In the genomic region with DNA sequence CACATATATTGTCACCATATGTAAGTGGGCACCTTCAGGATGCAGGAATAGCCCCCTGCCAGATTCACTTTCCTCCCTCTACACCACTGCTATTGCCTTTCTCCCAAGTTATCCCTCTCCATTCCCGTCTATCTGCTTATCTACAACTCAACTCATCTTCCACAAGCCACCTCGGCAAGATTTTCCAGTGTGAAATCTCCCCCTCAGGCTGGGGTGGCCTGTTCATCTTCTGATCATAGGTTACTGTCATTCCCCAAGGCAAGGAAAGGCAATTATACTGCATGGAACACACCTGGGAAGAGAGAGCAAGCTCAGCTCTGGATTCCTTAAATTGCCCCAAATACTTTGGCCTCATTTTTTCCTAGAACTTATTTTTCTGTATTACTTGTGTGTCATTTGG, we compare ENCODE assay signal across 14 cellular contexts.
A peak's percentile ranks its signal among the peaks of the same experiment; 100 is the strongest.
DNase-seq lines count a peak whose midpoint lies in the region; ATAC-seq and TF ChIP-seq lines count a peak whose summit lies in the region.
"Had no signal": no experiment of that assay in that cellular context is flagged by ENCODE, and none has a peak within 500 bp of the region (broad histone marks: within the 10 kb centered on the region; RNA-seq: fewer than 3 reads in every experiment).

No MANE protein-coding gene starts in this region.

- no peaks in the 10 kb centered on the region for H3K27me3 ChIP-seq in endodermal cell (ENCODE audit: control insufficient read depth, insufficient read depth, low read length, poor library complexity, severe bottlenecking)
- H3K27me3 ChIP-seq in trophoblast cell (ENCODE audit: insufficient read depth, low read length) = no peaks in the 10 kb centered on the region
- H3K27me3 ChIP-seq in SK-N-SH (ENCODE audit: insufficient read depth) = no peaks in the 10 kb centered on the region

- POLR2A ChIA-PET in SK-N-SH (lab: Yijun Ruan, JAX) = no interaction called here

- no peaks in the 10 kb centered on the region for H3K36me3 Mint-ChIP-seq in endodermal cell (ENCODE audit: low read depth)

- no peak overlapping the region for H3K27ac ChIP-seq in endodermal cell (ENCODE audit: low read depth, low read length)
- peak overlapping the region; percentile 41 for H3K27ac ChIP-seq in trophoblast cell (ENCODE audit: low read depth, low read length)
- H3K27ac ChIP-seq in SK-N-SH (ENCODE audit: low read depth in 2 of 2, low read length in 1 of 2) = no peak overlapping the region
- H3K27ac ChIP-seq: GM23248 had no signal

- H3K9me3 ChIP-seq in endodermal cell (ENCODE audit: control insufficient read depth, low read length) = peaks cover 15% of the 10 kb centered on the region
- no peaks in the 10 kb centered on the region for H3K9me3 ChIP-seq in trophoblast cell (ENCODE audit: insufficient read depth, low read depth, low read length)
- H3K9me3 ChIP-seq in SK-N-SH = no peaks in the 10 kb centered on the region

- WGBS in endodermal cell (ENCODE audit: insufficient coverage in 1 of 2, insufficient read length in 1 of 2), 2 experiments = 83 to 100% methylated on average over 2 of the region's 2 CpGs
- WGBS in trophoblast cell (ENCODE audit: extremely low coverage, insufficient coverage, insufficient read length) = no CpG with 5 or more reads among the region's 2 CpGs
- 63% methylated on average over 2 of the region's 2 CpGs for WGBS in SK-N-SH (ENCODE audit: low lambda C conversion rate)

- no peak overlapping the region for H3K18ac ChIP-seq in trophoblast cell (ENCODE audit: low read length)

- H3K4me3 Mint-ChIP-seq in endodermal cell = no peak overlapping the region
- H3K4me3 Mint-ChIP-seq: H9 had no signal

- H3K27me3 Mint-ChIP-seq in endodermal cell (ENCODE audit: insufficient read depth) = no peaks in the 10 kb centered on the region
- H3K27me3 Mint-ChIP-seq: CD4-positive, alpha-beta memory T cell had no signal

- peaks cover 3% of the 10 kb centered on the region for H3K4me1 ChIP-seq in endodermal cell (ENCODE audit: control insufficient read depth, insufficient read depth, low read length)
- H3K4me1 ChIP-seq in trophoblast cell (ENCODE audit: control insufficient read depth in 1 of 2, insufficient read depth in 2 of 2, low read length in 2 of 2) = peaks cover 16 to 36% of the 10 kb centered on the region in 2 experiments
- peaks cover 0 to 4% of the 10 kb centered on the region in 2 experiments; a peak in 1 of 4 replicates for H3K4me1 ChIP-seq in SK-N-SH (ENCODE audit: control insufficient read depth in 1 of 2, insufficient read depth in 2 of 2, low read depth in 1 of 2, low read length in 1 of 2)

- H4K91ac ChIP-seq in trophoblast cell (ENCODE audit: low read depth, low read length) = no peak overlapping the region

- H2BK120ac ChIP-seq in trophoblast cell (ENCODE audit: insufficient read depth, low read length, poor library complexity) = no peak overlapping the region

- H3K4me2 ChIP-seq in trophoblast cell (ENCODE audit: low read length) (no peak overlapping the region), SK-N-SH (no peak overlapping the region)

- H4K12ac ChIP-seq in trophoblast cell (ENCODE audit: low read depth, low read length) = no peak overlapping the region

- H3K79me2 ChIP-seq in trophoblast cell (ENCODE audit: control insufficient read depth, insufficient read depth, low read length, poor library complexity) (no peaks in the 10 kb centered on the region), SK-N-SH (ENCODE audit: insufficient read depth) (no peaks in the 10 kb centered on the region)

- TF ChIP-seq EP300 in SK-N-SH (IDR thresholded peaks at IDR 0.05; ENCODE audit: borderline replicate concordance in 1 of 2, low read depth in 1 of 2, low read length in 1 of 2) = no peak

- no peak for ATAC-seq in HG03565 (IDR thresholded peaks at IDR 0.05; ENCODE audit: unreplicated experiment)
- ATAC-seq: HCT116 had no signal

- H2AFZ ChIP-seq in trophoblast cell (ENCODE audit: insufficient read depth, low read length, poor library complexity) = no peak overlapping the region
- H2AFZ ChIP-seq in SK-N-SH (ENCODE audit: low read depth) = no peak overlapping the region
- H2AFZ ChIP-seq: GM23248 had no signal

- TF ChIP-seq RAD21 in SK-N-SH (IDR thresholded peaks at IDR 0.05; ENCODE audit: low read length) = no peak

- no peak overlapping the region for H3K27ac Mint-ChIP-seq in endodermal cell
- H3K27ac Mint-ChIP-seq: H9 had no signal

- no peak overlapping the region for H4K8ac ChIP-seq in trophoblast cell (ENCODE audit: low read depth, low read length)

- no peaks in the 10 kb centered on the region for H4K20me1 ChIP-seq in SK-N-SH (ENCODE audit: insufficient read depth)

- H3K9me2 ChIP-seq in SK-N-SH = no peaks in the 10 kb centered on the region

- no peak overlapping the region for H3K23ac ChIP-seq in trophoblast cell (ENCODE audit: low read length)

- H3K4me1 Mint-ChIP-seq in endodermal cell = peaks cover 19% of the 10 kb centered on the region

- CTCF ChIA-PET in SK-N-SH (lab: Yijun Ruan, JAX) = interaction anchor here (0.7 kb wide), 1 partner anchor 560 kb away, joined by 3 read pairs; no protein-coding TSS in a partner anchor

- peak overlapping the region; percentile 10 for H2BK12ac ChIP-seq in trophoblast cell (ENCODE audit: low read length)

- H3K9ac ChIP-seq in endodermal cell (ENCODE audit: extremely low read depth, low read length, poor library complexity, severe bottlenecking) (no peak overlapping the region), trophoblast cell (ENCODE audit: low read length) (no peak overlapping the region), SK-N-SH (no peak overlapping the region)
- H3K9ac ChIP-seq: GM23248 had no signal

- H3K4ac ChIP-seq in trophoblast cell (ENCODE audit: low read depth, low read length) = no peak overlapping the region

- H3K4me3 ChIP-seq in endodermal cell (ENCODE audit: low read length) (no peak overlapping the region), trophoblast cell (ENCODE audit: low read depth, low read length) (no peak overlapping the region), SK-N-SH (ENCODE audit: low read depth in 2 of 2, low read length in 1 of 2) (no peak overlapping the region)
- H3K4me3 ChIP-seq: GM23248 had no signal

- peaks cover 30% of the 10 kb centered on the region for H3K79me1 ChIP-seq in trophoblast cell (ENCODE audit: low read length)

- H3K9me3 Mint-ChIP-seq in endodermal cell = peaks cover 8% of the 10 kb centered on the region

- H3F3A ChIP-seq in SK-N-SH (replicated peaks; ENCODE audit: insufficient read depth) = no peaks in the 10 kb centered on the region

- H2AK5ac ChIP-seq in trophoblast cell (ENCODE audit: low read length) = no peak overlapping the region

- H2BK5ac ChIP-seq in trophoblast cell (ENCODE audit: low read depth, low read length, poor library complexity) = no peak overlapping the region

- peak; percentile 20 for DNase-seq in endodermal cell
- peak; percentile 63 to 74 for DNase-seq in trophoblast cell
- peak; percentile 34 for DNase-seq in ureter (ENCODE audit: low spot score)
- no peak for DNase-seq in SK-N-SH
- no peak for DNase-seq in GM19238 (ENCODE audit: insufficient read length, low spot score)
- DNase-seq: C1 segment of cervical spinal cord; Calu3; CD4-positive, alpha-beta memory T cell; COR-L47; DMS53; GM23248; H9 had no signal

- H3K36me3 ChIP-seq in endodermal cell (ENCODE audit: control insufficient read depth, insufficient read depth, low read length) (no peaks in the 10 kb centered on the region), trophoblast cell (ENCODE audit: control insufficient read depth in 1 of 2, insufficient read depth in 2 of 2, low read length in 2 of 2) (no peaks in the 10 kb centered on the region), SK-N-SH (replicated peaks in 1 of 2; ENCODE audit: control insufficient read depth in 1 of 2, insufficient read depth in 2 of 2, low read length in 1 of 2) (no peaks in the 10 kb centered on the region)

- TF ChIP-seq CTCF in endodermal cell (conservative IDR thresholded peaks at IDR 0.05) = no peak
- no peak for TF ChIP-seq CTCF in SK-N-SH (IDR thresholded peaks at IDR 0.05)

- H3K14ac ChIP-seq in trophoblast cell (ENCODE audit: low read length) = no peak overlapping the region

TF ChIP-seq in SK-N-SH, 30 proteins besides CTCF, POLR2A, EP300 and RAD21:
- no peak for TF ChIP-seq MXI1 (IDR thresholded peaks at IDR 0.05; ENCODE audit: low read depth, low read length)
- TF ChIP-seq FOXJ3 (CRISPR knock-in tag; IDR thresholded peaks at IDR 0.05) = no peak
- TF ChIP-seq SMC3 (IDR thresholded peaks at IDR 0.05; ENCODE audit: low read depth, low read length) = no peak
- no peak for TF ChIP-seq TAF1 (IDR thresholded peaks at IDR 0.05; ENCODE audit: borderline replicate concordance, low read depth, low read length)
- no peak for TF ChIP-seq RFX5 (IDR thresholded peaks at IDR 0.05; ENCODE audit: low read length)
- TF ChIP-seq NRF1 (IDR thresholded peaks at IDR 0.05; ENCODE audit: low read depth, low read length) = no peak
- TF ChIP-seq, protein P1, sequence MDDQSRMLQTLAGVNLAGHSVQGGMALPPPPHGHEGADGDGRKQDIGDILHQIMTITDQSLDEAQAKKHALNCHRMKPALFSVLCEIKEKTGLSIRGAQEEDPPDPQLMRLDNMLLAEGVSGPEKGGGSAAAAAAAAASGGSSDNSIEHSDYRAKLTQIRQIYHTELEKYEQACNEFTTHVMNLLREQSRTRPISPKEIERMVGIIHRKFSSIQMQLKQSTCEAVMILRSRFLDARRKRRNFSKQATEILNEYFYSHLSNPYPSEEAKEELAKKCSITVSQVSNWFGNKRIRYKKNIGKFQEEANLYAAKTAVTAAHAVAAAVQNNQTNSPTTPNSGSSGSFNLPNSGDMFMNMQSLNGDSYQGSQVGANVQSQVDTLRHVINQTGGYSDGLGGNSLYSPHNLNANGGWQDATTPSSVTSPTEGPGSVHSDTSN (IDR thresholded peaks at IDR 0.05) = no peak
- no peak for TF ChIP-seq CHD2 (IDR thresholded peaks at IDR 0.05; ENCODE audit: low read length, partially characterized antibody)
- TF ChIP-seq GABPA (IDR thresholded peaks at IDR 0.05; ENCODE audit: low read depth) = no peak
- no peak for TF ChIP-seq SIN3A (IDR thresholded peaks at IDR 0.05; ENCODE audit: borderline replicate concordance, low read depth, low read length)
- no peak for TF ChIP-seq RCOR1 (IDR thresholded peaks at IDR 0.05; ENCODE audit: low read length)
- no peak for TF ChIP-seq NFIC (IDR thresholded peaks at IDR 0.05; ENCODE audit: borderline replicate concordance)
- no peak for TF ChIP-seq RXRA (IDR thresholded peaks at IDR 0.05; ENCODE audit: borderline replicate concordance, low read depth)
- TF ChIP-seq, protein P2, sequence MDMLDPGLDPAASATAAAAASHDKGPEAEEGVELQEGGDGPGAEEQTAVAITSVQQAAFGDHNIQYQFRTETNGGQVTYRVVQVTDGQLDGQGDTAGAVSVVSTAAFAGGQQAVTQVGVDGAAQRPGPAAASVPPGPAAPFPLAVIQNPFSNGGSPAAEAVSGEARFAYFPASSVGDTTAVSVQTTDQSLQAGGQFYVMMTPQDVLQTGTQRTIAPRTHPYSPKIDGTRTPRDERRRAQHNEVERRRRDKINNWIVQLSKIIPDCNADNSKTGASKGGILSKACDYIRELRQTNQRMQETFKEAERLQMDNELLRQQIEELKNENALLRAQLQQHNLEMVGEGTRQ (IDR thresholded peaks at IDR 0.05; ENCODE audit: borderline replicate concordance, low read depth, low read length) = no peak

Comparison
In these comparisons a context has a peak if more than half of its experiments do, and no peak if none do; other contexts are left out.
1. DNase-seq: peak in endodermal cell (single experiment), trophoblast cell (2 of 2) and ureter (single experiment); none in SK-N-SH (single experiment) and GM19238 (single experiment).